1 cellular context compared by ENCODE assay signal in the genomic region with DNA sequence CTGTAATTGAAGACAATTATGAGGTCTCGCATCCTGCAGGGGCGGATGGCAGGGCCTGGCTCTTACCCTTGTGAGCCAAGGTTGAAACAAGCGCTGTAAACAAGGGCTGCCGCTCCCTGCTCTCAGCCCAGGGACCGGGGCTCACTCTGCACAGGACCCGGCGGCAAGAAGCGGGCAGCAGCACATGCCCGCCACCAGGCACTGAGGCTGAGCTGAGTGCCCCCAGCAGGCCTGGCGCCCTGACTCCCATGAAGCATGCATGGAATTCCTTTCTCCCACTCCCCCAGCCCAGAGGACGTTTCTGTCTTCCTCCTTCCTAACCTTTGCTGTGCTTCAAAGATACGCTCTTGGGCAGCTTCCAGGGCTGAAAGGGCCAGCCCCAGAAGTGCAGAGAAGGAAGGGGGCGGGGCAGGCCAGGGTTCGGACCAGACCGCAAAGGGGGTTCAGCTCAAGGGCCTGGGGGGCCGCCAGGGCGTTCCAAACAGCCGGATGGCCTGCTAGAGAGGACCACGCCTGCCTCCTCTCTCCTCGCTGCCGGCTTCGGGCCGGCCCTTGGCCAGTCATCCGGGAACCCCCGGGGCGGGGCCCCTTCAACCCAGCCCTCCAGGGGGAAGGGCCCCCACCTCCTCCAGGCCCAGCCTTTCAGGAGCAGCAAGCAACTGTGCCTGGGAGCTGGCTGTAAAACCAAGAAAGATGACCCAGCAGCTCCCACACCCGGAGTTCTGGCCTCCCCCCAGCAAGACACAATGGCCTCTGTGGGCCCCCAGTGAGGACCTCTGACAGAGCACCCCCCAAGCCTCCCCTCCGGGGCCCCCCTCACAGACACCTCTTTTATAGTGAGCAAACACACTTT.
TF ChIP-seq lines count a peak whose summit lies in the region.

No MANE protein-coding gene starts in this region.

TF ChIP-seq in K562, 482 proteins besides CTCF, POLR2A, EP300 and RAD21 (continued from another document and continues in another):
- TF ChIP-seq, protein P1, sequence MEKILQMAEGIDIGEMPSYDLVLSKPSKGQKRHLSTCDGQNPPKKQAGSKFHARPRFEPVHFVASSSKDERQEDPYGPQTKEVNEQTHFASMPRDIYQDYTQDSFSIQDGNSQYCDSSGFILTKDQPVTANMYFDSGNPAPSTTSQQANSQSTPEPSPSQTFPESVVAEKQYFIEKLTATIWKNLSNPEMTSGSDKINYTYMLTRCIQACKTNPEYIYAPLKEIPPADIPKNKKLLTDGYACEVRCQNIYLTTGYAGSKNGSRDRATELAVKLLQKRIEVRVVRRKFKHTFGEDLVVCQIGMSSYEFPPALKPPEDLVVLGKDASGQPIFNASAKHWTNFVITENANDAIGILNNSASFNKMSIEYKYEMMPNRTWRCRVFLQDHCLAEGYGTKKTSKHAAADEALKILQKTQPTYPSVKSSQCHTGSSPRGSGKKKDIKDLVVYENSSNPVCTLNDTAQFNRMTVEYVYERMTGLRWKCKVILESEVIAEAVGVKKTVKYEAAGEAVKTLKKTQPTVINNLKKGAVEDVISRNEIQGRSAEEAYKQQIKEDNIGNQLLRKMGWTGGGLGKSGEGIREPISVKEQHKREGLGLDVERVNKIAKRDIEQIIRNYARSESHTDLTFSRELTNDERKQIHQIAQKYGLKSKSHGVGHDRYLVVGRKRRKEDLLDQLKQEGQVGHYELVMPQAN (IDR thresholded peaks at IDR 0.05; ENCODE audit: borderline replicate concordance): 0 out of 2 replicates have a peak, but pooled peaks have one; percentile 16
- TF ChIP-seq EP400 (IDR thresholded peaks at IDR 0.05) (peak; percentile 55), SRSF1 (IDR thresholded peaks at IDR 0.05; ENCODE audit: low read depth, low read length) (no peak), ZNF197 (CRISPR knock-in tag; IDR thresholded peaks at IDR 0.05; ENCODE audit: low read depth) (peak; percentile 70; the same call in 1 of the 2 replicates), ILF3 (IDR thresholded peaks at IDR 0.05; ENCODE audit: borderline replicate concordance) (no peak), NEUROD1 (IDR thresholded peaks at IDR 0.05; ENCODE audit: borderline replicate concordance, low read depth, low read length, partially characterized antibody) (peak; percentile 96), ETS2 (tag; IDR thresholded peaks at IDR 0.05; ENCODE audit: borderline replicate concordance, poor library complexity, severe bottlenecking) (no peak), SMARCE1 (IDR thresholded peaks at IDR 0.05) (no peak; the same call in 1 of the 2 replicates), ZNF444 (CRISPR knock-in tag; IDR thresholded peaks at IDR 0.05) (no peak), CBFA2T3 (IDR thresholded peaks at IDR 0.05) (peak; percentile 67), ADNP (tag; IDR thresholded peaks at IDR 0.05) (no peak), ZNF699 (CRISPR knock-in tag; IDR thresholded peaks at IDR 0.05; ENCODE audit: insufficient replicate concordance) (no peak), SMARCA4 (IDR thresholded peaks at IDR 0.05) (no peak; the same call in 1 of the 2 replicates), HNRNPUL1 (IDR thresholded peaks at IDR 0.05; ENCODE audit: low read length) (no peak), ZNF3 (CRISPR knock-in tag; IDR thresholded peaks at IDR 0.05) (no peak), MTA1 (IDR thresholded peaks at IDR 0.05; ENCODE audit: borderline replicate concordance) (peak; percentile 14; the same call in 1 of the 2 replicates), KLF13 (tag; IDR thresholded peaks at IDR 0.05; ENCODE audit: borderline replicate concordance, low read depth) (peak; percentile 80; the same call in 1 of the 2 replicates), ZNF12 (CRISPR knock-in tag; IDR thresholded peaks at IDR 0.05) (no peak), RBBP5 (IDR thresholded peaks at IDR 0.05; ENCODE audit: borderline replicate concordance, insufficient read depth, low read length, poor library complexity, severe bottlenecking) (no peak), ARID1B (IDR thresholded peaks at IDR 0.05) (peak; percentile 64), HNRNPK (IDR thresholded peaks at IDR 0.05; ENCODE audit: low read depth, low read length, poor library complexity, severe bottlenecking) (no peak), NFIC (IDR thresholded peaks at IDR 0.05) (peak; percentile 80), ZNF668 (CRISPR knock-in tag; IDR thresholded peaks at IDR 0.05) (no peak), ZNF212 (CRISPR knock-in tag; IDR thresholded peaks at IDR 0.05) (no peak), SRSF7 (optimal IDR thresholded peaks at IDR 0.05; ENCODE audit: low read depth, low read length) (no peak), SLC30A9 (CRISPR knock-in tag; IDR thresholded peaks at IDR 0.05) (no peak), HLTF (IDR thresholded peaks at IDR 0.05) (no peak), NR2C1 (IDR thresholded peaks at IDR 0.05) (no peak), NR2C1 (tag; IDR thresholded peaks at IDR 0.05) (peak; percentile 11; the same call in 1 of the 2 replicates), XRCC3 (IDR thresholded peaks at IDR 0.05) (no peak)
- TF ChIP-seq, protein P2, sequence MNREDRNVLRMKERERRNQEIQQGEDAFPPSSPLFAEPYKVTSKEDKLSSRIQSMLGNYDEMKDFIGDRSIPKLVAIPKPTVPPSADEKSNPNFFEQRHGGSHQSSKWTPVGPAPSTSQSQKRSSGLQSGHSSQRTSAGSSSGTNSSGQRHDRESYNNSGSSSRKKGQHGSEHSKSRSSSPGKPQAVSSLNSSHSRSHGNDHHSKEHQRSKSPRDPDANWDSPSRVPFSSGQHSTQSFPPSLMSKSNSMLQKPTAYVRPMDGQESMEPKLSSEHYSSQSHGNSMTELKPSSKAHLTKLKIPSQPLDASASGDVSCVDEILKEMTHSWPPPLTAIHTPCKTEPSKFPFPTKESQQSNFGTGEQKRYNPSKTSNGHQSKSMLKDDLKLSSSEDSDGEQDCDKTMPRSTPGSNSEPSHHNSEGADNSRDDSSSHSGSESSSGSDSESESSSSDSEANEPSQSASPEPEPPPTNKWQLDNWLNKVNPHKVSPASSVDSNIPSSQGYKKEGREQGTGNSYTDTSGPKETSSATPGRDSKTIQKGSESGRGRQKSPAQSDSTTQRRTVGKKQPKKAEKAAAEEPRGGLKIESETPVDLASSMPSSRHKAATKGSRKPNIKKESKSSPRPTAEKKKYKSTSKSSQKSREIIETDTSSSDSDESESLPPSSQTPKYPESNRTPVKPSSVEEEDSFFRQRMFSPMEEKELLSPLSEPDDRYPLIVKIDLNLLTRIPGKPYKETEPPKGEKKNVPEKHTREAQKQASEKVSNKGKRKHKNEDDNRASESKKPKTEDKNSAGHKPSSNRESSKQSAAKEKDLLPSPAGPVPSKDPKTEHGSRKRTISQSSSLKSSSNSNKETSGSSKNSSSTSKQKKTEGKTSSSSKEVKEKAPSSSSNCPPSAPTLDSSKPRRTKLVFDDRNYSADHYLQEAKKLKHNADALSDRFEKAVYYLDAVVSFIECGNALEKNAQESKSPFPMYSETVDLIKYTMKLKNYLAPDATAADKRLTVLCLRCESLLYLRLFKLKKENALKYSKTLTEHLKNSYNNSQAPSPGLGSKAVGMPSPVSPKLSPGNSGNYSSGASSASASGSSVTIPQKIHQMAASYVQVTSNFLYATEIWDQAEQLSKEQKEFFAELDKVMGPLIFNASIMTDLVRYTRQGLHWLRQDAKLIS (CRISPR knock-in tag; IDR thresholded peaks at IDR 0.05): no peak
- TF ChIP-seq, protein P3, sequence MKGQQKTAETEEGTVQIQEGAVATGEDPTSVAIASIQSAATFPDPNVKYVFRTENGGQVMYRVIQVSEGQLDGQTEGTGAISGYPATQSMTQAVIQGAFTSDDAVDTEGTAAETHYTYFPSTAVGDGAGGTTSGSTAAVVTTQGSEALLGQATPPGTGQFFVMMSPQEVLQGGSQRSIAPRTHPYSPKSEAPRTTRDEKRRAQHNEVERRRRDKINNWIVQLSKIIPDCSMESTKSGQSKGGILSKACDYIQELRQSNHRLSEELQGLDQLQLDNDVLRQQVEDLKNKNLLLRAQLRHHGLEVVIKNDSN (CRISPR knock-in tag; IDR thresholded peaks at IDR 0.05): no peak; the same call in 1 of the 2 replicates
- TF ChIP-seq, protein P4, sequence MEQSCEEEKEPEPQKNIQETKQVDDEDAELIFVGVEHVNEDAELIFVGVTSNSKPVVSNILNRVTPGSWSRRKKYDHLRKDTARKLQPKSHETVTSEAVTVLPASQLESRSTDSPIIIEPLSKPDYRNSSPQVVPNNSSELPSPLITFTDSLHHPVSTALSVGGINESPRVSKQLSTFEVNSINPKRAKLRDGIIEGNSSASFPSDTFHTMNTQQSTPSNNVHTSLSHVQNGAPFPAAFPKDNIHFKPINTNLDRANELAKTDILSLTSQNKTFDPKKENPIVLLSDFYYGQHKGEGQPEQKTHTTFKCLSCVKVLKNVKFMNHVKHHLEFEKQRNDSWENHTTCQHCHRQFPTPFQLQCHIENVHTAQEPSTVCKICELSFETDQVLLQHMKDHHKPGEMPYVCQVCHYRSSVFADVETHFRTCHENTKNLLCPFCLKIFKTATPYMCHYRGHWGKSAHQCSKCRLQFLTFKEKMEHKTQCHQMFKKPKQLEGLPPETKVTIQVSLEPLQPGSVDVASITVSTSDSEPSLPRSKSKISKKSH (CRISPR knock-in tag; IDR thresholded peaks at IDR 0.05): no peak
- TF ChIP-seq, protein P5, sequence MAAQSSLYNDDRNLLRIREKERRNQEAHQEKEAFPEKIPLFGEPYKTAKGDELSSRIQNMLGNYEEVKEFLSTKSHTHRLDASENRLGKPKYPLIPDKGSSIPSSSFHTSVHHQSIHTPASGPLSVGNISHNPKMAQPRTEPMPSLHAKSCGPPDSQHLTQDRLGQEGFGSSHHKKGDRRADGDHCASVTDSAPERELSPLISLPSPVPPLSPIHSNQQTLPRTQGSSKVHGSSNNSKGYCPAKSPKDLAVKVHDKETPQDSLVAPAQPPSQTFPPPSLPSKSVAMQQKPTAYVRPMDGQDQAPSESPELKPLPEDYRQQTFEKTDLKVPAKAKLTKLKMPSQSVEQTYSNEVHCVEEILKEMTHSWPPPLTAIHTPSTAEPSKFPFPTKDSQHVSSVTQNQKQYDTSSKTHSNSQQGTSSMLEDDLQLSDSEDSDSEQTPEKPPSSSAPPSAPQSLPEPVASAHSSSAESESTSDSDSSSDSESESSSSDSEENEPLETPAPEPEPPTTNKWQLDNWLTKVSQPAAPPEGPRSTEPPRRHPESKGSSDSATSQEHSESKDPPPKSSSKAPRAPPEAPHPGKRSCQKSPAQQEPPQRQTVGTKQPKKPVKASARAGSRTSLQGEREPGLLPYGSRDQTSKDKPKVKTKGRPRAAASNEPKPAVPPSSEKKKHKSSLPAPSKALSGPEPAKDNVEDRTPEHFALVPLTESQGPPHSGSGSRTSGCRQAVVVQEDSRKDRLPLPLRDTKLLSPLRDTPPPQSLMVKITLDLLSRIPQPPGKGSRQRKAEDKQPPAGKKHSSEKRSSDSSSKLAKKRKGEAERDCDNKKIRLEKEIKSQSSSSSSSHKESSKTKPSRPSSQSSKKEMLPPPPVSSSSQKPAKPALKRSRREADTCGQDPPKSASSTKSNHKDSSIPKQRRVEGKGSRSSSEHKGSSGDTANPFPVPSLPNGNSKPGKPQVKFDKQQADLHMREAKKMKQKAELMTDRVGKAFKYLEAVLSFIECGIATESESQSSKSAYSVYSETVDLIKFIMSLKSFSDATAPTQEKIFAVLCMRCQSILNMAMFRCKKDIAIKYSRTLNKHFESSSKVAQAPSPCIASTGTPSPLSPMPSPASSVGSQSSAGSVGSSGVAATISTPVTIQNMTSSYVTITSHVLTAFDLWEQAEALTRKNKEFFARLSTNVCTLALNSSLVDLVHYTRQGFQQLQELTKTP (IDR thresholded peaks at IDR 0.05; ENCODE audit: low read depth in 1 of 2, partially characterized antibody in 2 of 2): peak in 1 of 2 experiments; percentile 81
- TF ChIP-seq, protein P6, sequence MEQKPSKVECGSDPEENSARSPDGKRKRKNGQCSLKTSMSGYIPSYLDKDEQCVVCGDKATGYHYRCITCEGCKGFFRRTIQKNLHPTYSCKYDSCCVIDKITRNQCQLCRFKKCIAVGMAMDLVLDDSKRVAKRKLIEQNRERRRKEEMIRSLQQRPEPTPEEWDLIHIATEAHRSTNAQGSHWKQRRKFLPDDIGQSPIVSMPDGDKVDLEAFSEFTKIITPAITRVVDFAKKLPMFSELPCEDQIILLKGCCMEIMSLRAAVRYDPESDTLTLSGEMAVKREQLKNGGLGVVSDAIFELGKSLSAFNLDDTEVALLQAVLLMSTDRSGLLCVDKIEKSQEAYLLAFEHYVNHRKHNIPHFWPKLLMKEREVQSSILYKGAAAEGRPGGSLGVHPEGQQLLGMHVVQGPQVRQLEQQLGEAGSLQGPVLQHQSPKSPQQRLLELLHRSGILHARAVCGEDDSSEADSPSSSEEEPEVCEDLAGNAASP (IDR thresholded peaks at IDR 0.05): no peak
- TF ChIP-seq, protein P7, sequence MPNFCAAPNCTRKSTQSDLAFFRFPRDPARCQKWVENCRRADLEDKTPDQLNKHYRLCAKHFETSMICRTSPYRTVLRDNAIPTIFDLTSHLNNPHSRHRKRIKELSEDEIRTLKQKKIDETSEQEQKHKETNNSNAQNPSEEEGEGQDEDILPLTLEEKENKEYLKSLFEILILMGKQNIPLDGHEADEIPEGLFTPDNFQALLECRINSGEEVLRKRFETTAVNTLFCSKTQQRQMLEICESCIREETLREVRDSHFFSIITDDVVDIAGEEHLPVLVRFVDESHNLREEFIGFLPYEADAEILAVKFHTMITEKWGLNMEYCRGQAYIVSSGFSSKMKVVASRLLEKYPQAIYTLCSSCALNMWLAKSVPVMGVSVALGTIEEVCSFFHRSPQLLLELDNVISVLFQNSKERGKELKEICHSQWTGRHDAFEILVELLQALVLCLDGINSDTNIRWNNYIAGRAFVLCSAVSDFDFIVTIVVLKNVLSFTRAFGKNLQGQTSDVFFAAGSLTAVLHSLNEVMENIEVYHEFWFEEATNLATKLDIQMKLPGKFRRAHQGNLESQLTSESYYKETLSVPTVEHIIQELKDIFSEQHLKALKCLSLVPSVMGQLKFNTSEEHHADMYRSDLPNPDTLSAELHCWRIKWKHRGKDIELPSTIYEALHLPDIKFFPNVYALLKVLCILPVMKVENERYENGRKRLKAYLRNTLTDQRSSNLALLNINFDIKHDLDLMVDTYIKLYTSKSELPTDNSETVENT (CRISPR knock-in tag; IDR thresholded peaks at IDR 0.05): no peak
- TF ChIP-seq, protein P8, sequence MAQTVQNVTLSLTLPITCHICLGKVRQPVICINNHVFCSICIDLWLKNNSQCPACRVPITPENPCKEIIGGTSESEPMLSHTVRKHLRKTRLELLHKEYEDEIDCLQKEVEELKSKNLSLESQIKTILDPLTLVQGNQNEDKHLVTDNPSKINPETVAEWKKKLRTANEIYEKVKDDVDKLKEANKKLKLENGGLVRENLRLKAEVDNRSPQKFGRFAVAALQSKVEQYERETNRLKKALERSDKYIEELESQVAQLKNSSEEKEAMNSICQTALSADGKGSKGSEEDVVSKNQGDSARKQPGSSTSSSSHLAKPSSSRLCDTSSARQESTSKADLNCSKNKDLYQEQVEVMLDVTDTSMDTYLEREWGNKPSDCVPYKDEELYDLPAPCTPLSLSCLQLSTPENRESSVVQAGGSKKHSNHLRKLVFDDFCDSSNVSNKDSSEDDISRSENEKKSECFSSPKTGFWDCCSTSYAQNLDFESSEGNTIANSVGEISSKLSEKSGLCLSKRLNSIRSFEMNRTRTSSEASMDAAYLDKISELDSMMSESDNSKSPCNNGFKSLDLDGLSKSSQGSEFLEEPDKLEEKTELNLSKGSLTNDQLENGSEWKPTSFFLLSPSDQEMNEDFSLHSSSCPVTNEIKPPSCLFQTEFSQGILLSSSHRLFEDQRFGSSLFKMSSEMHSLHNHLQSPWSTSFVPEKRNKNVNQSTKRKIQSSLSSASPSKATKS (CRISPR knock-in tag; IDR thresholded peaks at IDR 0.05): no peak
- TF ChIP-seq, protein P9, sequence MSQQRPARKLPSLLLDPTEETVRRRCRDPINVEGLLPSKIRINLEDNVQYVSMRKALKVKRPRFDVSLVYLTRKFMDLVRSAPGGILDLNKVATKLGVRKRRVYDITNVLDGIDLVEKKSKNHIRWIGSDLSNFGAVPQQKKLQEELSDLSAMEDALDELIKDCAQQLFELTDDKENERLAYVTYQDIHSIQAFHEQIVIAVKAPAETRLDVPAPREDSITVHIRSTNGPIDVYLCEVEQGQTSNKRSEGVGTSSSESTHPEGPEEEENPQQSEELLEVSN (IDR thresholded peaks at IDR 0.05; ENCODE audit: borderline replicate concordance in 1 of 2, extremely low read depth in 1 of 2, insufficient read depth in 1 of 2, insufficient read length in 1 of 2, low read depth in 1 of 2, low read length in 1 of 2, poor library complexity in 1 of 2, severe bottlenecking in 1 of 2): no peak
